In genomic region chr1:193104906-193105820, GRCh38 we compare ENCODE assay signal across 1 cellular context.
TF ChIP-seq lines count a peak whose summit lies in the region.

GLRX2 (minus strand) TSS chr1:193105414; CDS start chr1:193105382, 32 bp downstream.

TF ChIP-seq in HEK293, 187 proteins besides CTCF, POLR2A, EP300 and RAD21 (continued from another document):
- TF ChIP-seq ZBTB10 (tag by site-specific recombination; IDR thresholded peaks at IDR 0.05) = no peak
TF ChIP-seq in HEK293: peak in this region for 38.
